In the genomic region with DNA sequence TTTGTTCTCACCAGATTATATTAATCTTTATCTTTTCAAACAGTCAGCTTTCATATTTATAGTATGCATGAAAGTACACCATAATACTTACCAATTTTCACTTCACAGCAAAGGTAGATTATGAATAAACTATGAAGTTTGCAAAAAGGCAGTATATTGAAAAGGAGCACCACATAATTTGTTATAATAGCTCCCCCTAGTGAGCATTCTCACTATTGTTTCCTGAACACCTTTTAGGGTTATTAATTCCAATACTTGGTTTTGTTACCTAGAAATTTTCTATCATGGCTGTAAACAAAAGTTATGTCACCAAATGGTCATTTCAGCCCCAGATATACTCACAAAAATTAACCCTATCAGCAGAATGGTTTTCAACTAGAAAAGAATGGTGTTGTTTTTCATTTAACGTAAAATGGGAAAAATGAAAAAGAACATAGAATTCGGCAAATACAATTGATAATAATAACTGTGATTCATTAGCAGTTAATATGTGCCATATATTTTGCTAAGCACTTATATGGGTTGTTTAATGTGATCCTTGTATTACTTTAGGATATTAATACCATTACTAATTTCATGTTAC, we compare ENCODE assay signal across 1 cellular context.
TF ChIP-seq lines count a peak whose summit lies in the region.

No MANE protein-coding gene starts in this region.

TF ChIP-seq in GM23338, 12 proteins besides CTCF, POLR2A, EP300 and RAD21 (continued from another document):
- TF ChIP-seq, protein P1, sequence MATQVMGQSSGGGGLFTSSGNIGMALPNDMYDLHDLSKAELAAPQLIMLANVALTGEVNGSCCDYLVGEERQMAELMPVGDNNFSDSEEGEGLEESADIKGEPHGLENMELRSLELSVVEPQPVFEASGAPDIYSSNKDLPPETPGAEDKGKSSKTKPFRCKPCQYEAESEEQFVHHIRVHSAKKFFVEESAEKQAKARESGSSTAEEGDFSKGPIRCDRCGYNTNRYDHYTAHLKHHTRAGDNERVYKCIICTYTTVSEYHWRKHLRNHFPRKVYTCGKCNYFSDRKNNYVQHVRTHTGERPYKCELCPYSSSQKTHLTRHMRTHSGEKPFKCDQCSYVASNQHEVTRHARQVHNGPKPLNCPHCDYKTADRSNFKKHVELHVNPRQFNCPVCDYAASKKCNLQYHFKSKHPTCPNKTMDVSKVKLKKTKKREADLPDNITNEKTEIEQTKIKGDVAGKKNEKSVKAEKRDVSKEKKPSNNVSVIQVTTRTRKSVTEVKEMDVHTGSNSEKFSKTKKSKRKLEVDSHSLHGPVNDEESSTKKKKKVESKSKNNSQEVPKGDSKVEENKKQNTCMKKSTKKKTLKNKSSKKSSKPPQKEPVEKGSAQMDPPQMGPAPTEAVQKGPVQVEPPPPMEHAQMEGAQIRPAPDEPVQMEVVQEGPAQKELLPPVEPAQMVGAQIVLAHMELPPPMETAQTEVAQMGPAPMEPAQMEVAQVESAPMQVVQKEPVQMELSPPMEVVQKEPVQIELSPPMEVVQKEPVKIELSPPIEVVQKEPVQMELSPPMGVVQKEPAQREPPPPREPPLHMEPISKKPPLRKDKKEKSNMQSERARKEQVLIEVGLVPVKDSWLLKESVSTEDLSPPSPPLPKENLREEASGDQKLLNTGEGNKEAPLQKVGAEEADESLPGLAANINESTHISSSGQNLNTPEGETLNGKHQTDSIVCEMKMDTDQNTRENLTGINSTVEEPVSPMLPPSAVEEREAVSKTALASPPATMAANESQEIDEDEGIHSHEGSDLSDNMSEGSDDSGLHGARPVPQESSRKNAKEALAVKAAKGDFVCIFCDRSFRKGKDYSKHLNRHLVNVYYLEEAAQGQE (IDR thresholded peaks at IDR 0.05; ENCODE audit: unreplicated experiment) = no peak
- TF ChIP-seq NANOG (IDR thresholded peaks at IDR 0.05; ENCODE audit: borderline replicate concordance) (no peak), JUNB (IDR thresholded peaks at IDR 0.05; ENCODE audit: unreplicated experiment) (no peak), POLR2AphosphoS5 (IDR thresholded peaks at IDR 0.05; ENCODE audit: low read depth) (no peak)
